9 cellular contexts compared by ENCODE assay signal in the genomic region with DNA sequence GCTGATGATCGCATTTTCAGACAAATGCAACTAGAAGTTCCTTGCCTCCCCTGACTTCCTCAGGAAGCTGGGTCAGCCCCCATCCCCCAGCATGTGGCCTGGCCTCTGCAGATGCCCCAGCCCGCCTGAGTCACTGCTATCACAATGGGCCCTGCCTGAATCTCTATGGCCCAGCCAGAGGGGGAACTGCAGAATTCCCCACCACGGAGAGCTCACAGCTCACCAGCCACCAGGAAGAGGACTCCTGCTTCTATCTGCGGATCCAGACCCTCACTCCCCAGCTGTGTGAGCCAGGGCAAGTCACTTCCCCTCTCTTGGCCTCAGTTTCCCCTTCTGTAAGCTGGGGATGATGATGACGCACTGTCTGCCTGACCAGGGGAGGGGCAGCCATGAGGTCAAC. TPM values are rescaled to one million over a fixed set of nuclear protein-coding genes. Genes with fewer than 3 reads are reported as not detected.
DNase-seq lines count a peak whose midpoint lies in the region; ATAC-seq and TF ChIP-seq lines count a peak whose summit lies in the region.
"Had no signal": no experiment of that assay in that cellular context is flagged by ENCODE, and none has a peak within 500 bp of the region (broad histone marks: within the 10 kb centered on the region; RNA-seq: fewer than 3 reads in every experiment).

No MANE protein-coding gene starts in this region.

- H3K9ac ChIP-seq in adipocyte (ENCODE audit: low read length): peak overlapping the region; percentile 87

- H3K4me3 ChIP-seq in HL-60 (replicated peaks; ENCODE audit: insufficient read depth, low read length) (no peak overlapping the region), adipocyte (ENCODE audit: low read length) (peak overlapping the region; percentile 46)

- peaks cover 94% of the 10 kb centered on the region for H3K4me1 ChIP-seq in adipocyte (ENCODE audit: control insufficient read depth, insufficient read depth, low read length)

- ATAC-seq in GM18502 (IDR thresholded peaks at IDR 0.05; ENCODE audit: poor library complexity, unreplicated experiment) (no peak), GM18517 (IDR thresholded peaks at IDR 0.05; ENCODE audit: unreplicated experiment) (no peak), HG03457 (IDR thresholded peaks at IDR 0.05; ENCODE audit: unreplicated experiment) (no peak)

- H3K36me3 ChIP-seq in adipocyte (ENCODE audit: control insufficient read depth, insufficient read depth, low read length, severe bottlenecking): peaks cover 4% of the 10 kb centered on the region

- H3K27me3 ChIP-seq in HL-60 (ENCODE audit: insufficient read depth, poor library complexity, severe bottlenecking) (no peaks in the 10 kb centered on the region), adipocyte (replicated peaks; ENCODE audit: control insufficient read depth, insufficient read depth, low read length) (no peaks in the 10 kb centered on the region)

- H3K27ac ChIP-seq in HL-60 (replicated peaks) (peak overlapping the region; percentile 47), temporal lobe (ENCODE audit: low read depth, low read length) (peak overlapping the region; percentile 59)

- no peaks in the 10 kb centered on the region for H3K9me3 ChIP-seq in adipocyte (ENCODE audit: control insufficient read depth, low read length)

- TF ChIP-seq CTCF in HL-60 (IDR thresholded peaks at IDR 0.05; ENCODE audit: insufficient read depth, low read length): no peak

- DNase-seq in HL-60 (ENCODE audit: low read depth in 1 of 2, low spot score in 1 of 2) (peak; percentile 80 to 91), adipocyte (ENCODE audit: low read depth) (peak; percentile 47), hepatic stellate cell (ENCODE audit: low spot score) (peak; percentile 93)
- no peak for DNase-seq in stimulated activated CD4-positive, alpha-beta T cell treated with anti-CD3 and anti-CD28 coated beads, Interleukin-4, amount 100 ng/mL, for 4 hours

RNA-seq across cellular contexts. Expression of gene PLXND1, which starts 6.9 kb away (rescaled TPM):
- total RNA-seq in temporal lobe: 24.1 TPM

RNA-seq across cellular contexts. Expression of gene H1-8, which starts 56.6 kb away (rescaled TPM):
- total RNA-seq in temporal lobe: not detected
- total RNA-seq: SK-MEL-5 had no signal

Comparison
In these comparisons a context has a peak if more than half of its experiments do, and no peak if none do; other contexts are left out.
1. DNase-seq: peak in HL-60 (2 of 2), adipocyte (single experiment) and hepatic stellate cell (single experiment); none in stimulated activated CD4-positive, alpha-beta T cell treated with anti-CD3 and anti-CD28 coated beads, Interleukin-4, amount 100 ng/mL, for 4 hours (0 of 2).